In the genomic region with DNA sequence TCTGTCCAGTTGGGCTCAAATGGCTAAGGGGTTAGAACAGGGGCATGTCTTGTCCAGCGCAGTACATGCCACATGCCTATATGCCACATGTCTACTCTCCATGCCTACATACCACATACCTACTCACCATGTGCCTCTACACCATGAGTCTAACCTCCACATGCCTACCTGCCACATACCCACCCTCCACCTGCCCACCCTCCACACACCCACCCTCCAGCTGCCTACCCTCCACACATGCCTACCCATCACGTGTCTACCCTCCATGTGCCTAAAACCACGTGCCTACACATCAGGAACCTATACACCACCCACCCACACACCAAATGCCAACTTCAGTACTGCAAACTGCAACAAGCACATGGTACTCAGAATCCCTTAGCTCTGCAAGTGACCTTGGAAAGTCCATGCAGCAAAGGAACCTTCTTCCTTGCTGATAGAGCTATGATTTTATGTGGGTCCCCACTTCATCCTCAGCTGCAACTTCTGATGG, we compare ENCODE assay signal across 29 cellular contexts.
"Had no signal": no experiment of that assay in that cellular context is flagged by ENCODE, and none has a peak within 500 bp of the region (broad histone marks: within the 10 kb centered on the region; RNA-seq: fewer than 3 reads in every experiment).

No MANE protein-coding gene starts in this region.

- H3K27ac ChIP-seq: colonic mucosa, esophagus muscularis mucosa, foreskin keratinocyte, gastroesophageal sphincter, heart left ventricle, hepatocyte, left lung, prostate gland, skin epidermis, spleen, testis, tibial artery, uterus had no signal

- H3K4me1 Mint-ChIP-seq: naive B cell, neural crest cell had no signal

- ATAC-seq: foreskin keratinocyte; gastroesophageal sphincter; heart left ventricle; left cardiac atrium; left lung; mucosa of descending colon; natural killer cell treated with Interleukin-12 subunit alpha and Interleukin-12 subunit beta and Interleukin-15 and Interleukin-18, amount 100 ng/mL, for 72 hours; right cardiac atrium had no signal

- DNase-seq: colonic mucosa; effector CD8-positive, alpha-beta T cell; foreskin keratinocyte; heart left ventricle; left cardiac atrium; left lung; mesenchymal stem cell; mucosa of descending colon; naive B cell; right cardiac atrium; spleen; stimulated activated CD4-positive, alpha-beta T cell treated with anti-CD3 and anti-CD28 coated beads, Interleukin-15, amount 100 ng/mL, for 24 hours; stimulated activated CD4-positive, alpha-beta T cell treated with anti-CD3 and anti-CD28 coated beads, Interleukin-2, amount 100 ng/mL, for 48 hours; stimulated activated naive CD4-positive, alpha-beta T cell; substantia nigra; testis; tibial artery; uterus had no signal

- H3K4me3 ChIP-seq: colonic mucosa, esophagus muscularis mucosa, gastroesophageal sphincter, heart left ventricle, hepatocyte, left lung, mucosa of descending colon, prostate gland, skin epidermis, spleen, testis, tibial artery, uterus had no signal

- H2AFZ ChIP-seq: hepatocyte had no signal

- H3K36me3 ChIP-seq: colonic mucosa, esophagus muscularis mucosa, gastroesophageal sphincter, heart left ventricle, left lung, prostate gland, spleen, tibial artery, uterus had no signal

- H3K9me3 ChIP-seq: colonic mucosa, esophagus muscularis mucosa, left lung, mucosa of descending colon, prostate gland, testis, tibial artery, uterus had no signal

- H3K4me1 ChIP-seq: colonic mucosa, esophagus muscularis mucosa, foreskin keratinocyte, gastroesophageal sphincter, heart left ventricle, prostate gland, testis, tibial artery, uterus had no signal

- H3K27ac Mint-ChIP-seq: dendritic cell treated with granulocyte-macrophage colony-stimulating factor and Interleukin-4, amounts not matched to agents 40 ng/mL and 50 ng/mL, for 4 days; endodermal cell; mesothelial cell of epicardium; naive B cell; natural killer cell treated with Interleukin-12 subunit alpha and Interleukin-12 subunit beta and Interleukin-15 and Interleukin-18, amount 100 ng/mL, for 72 hours; type B pancreatic cell had no signal

- H3K4me3 Mint-ChIP-seq: dendritic cell treated with granulocyte-macrophage colony-stimulating factor and Interleukin-4, amounts not matched to agents 40 ng/mL and 50 ng/mL, for 4 days; endodermal cell; mesothelial cell of epicardium; natural killer cell treated with Interleukin-12 subunit alpha and Interleukin-12 subunit beta and Interleukin-15 and Interleukin-18, amount 100 ng/mL, for 72 hours; neural crest cell; type B pancreatic cell had no signal

- H3K27me3 ChIP-seq: colonic mucosa, foreskin keratinocyte, gastroesophageal sphincter, hepatocyte, left lung, testis, tibial artery, uterus had no signal

- H3K4me2 ChIP-seq: hepatocyte had no signal

- H3K9me3 Mint-ChIP-seq: dendritic cell treated with granulocyte-macrophage colony-stimulating factor and Interleukin-4, amounts not matched to agents 40 ng/mL and 50 ng/mL, for 4 days; endodermal cell; mesothelial cell of epicardium; natural killer cell treated with Interleukin-12 subunit alpha and Interleukin-12 subunit beta and Interleukin-15 and Interleukin-18, amount 100 ng/mL, for 72 hours; neural crest cell; type B pancreatic cell had no signal
